9 cellular contexts compared by ENCODE assay signal in genomic region chr17:82590881-82591539, GRCh38. TPM values are rescaled to one million over a fixed set of nuclear protein-coding genes. Genes with fewer than 3 reads are reported as not detected.
DNase-seq lines count a peak whose midpoint lies in the region; ATAC-seq and TF ChIP-seq lines count a peak whose summit lies in the region.
"Had no signal": no experiment of that assay in that cellular context is flagged by ENCODE, and none has a peak within 500 bp of the region (broad histone marks: within the 10 kb centered on the region; RNA-seq: fewer than 3 reads in every experiment).

No MANE protein-coding gene starts in this region.

- H3K4me3 Mint-ChIP-seq in dendritic cell treated with granulocyte-macrophage colony-stimulating factor and Interleukin-4, amounts not matched to agents 40 ng/mL and 50 ng/mL, for 4 days, result no peak overlapping the region
- H3K4me3 Mint-ChIP-seq in naive thymus-derived CD8-positive, alpha-beta T cell, result no peak overlapping the region
- H3K4me3 Mint-ChIP-seq in GM23338, result no peak overlapping the region

- H3K4me1 Mint-ChIP-seq in dendritic cell treated with granulocyte-macrophage colony-stimulating factor and Interleukin-4, amounts not matched to agents 40 ng/mL and 50 ng/mL, for 4 days (ENCODE audit: low read depth), result peaks cover 43% of the 10 kb centered on the region
- H3K4me1 Mint-ChIP-seq in naive thymus-derived CD8-positive, alpha-beta T cell, result peaks cover 19 to 43% (median 38%) of the 10 kb centered on the region in 4 donors
- H3K4me1 Mint-ChIP-seq in GM23338, result peaks cover 12% of the 10 kb centered on the region

- no peak for ATAC-seq in naive thymus-derived CD8-positive, alpha-beta T cell
- ATAC-seq in GM23338 (no peak), GM21717 (IDR thresholded peaks at IDR 0.05; ENCODE audit: unreplicated experiment) (no peak), HG03135 (IDR thresholded peaks at IDR 0.05; ENCODE audit: unreplicated experiment) (no peak)

- in situ Hi-C loops in mammary epithelial cell (cut with MboI; ENCODE audit: low sequenced_read_pairs in 2 of 2), result no loop called here

- H3K36me3 ChIP-seq in breast epithelium (peaks cover 10% of the 10 kb centered on the region), mammary epithelial cell (ENCODE audit: insufficient read depth, low read length) (peaks cover 4% of the 10 kb centered on the region), vagina (peaks cover 0 to 26% of the 10 kb centered on the region in 2 donors), GM23338 (ENCODE audit: insufficient read depth) (peaks cover 6% of the 10 kb centered on the region; the same call in 1 of the 2 replicates)

- DNase-seq in breast epithelium (ENCODE audit: low spot score in 2 of 2) (no peak), mammary epithelial cell (no peak), vagina (ENCODE audit: extremely low spot score in 2 of 2) (no peak), GM23338 (ENCODE audit: low spot score) (no peak)
- DNase-seq in naive thymus-derived CD8-positive, alpha-beta T cell, result peak in 1 of 10 donors; percentile 8
- DNase-seq: NCI-H524 had no signal

- POLR2A ChIA-PET in naive thymus-derived CD8-positive, alpha-beta T cell (lab: Charles Lee), result interaction anchor here (0.6 kb wide), 1 partner anchor 32 kb away, joined by 3 read pairs; no protein-coding TSS in a partner anchor

- no peaks in the 10 kb centered on the region for H3K27me3 ChIP-seq in breast epithelium
- no peaks in the 10 kb centered on the region for H3K27me3 ChIP-seq in mammary epithelial cell (ENCODE audit: insufficient read depth, low read length)
- H3K27me3 ChIP-seq in vagina, result no peaks in the 10 kb centered on the region
- H3K27me3 ChIP-seq in GM23338 (ENCODE audit: insufficient read depth), result no peaks in the 10 kb centered on the region

- H3K27ac ChIP-seq in breast epithelium (peak overlapping the region; percentile 94 to 96), mammary epithelial cell (ENCODE audit: insufficient read depth, low read depth, low read length) (no peak overlapping the region), vagina (peak overlapping the region; percentile 97), GM23338 (ENCODE audit: low read depth) (no peak overlapping the region)

- peak overlapping the region; percentile 79 for H3K27ac Mint-ChIP-seq in dendritic cell treated with granulocyte-macrophage colony-stimulating factor and Interleukin-4, amounts not matched to agents 40 ng/mL and 50 ng/mL, for 4 days
- peak overlapping the region; percentile 84 to 97 (median 90) for H3K27ac Mint-ChIP-seq in naive thymus-derived CD8-positive, alpha-beta T cell
- H3K27ac Mint-ChIP-seq in GM23338, result no peak overlapping the region

- 60% methylated on average over 9 of the region's 17 CpGs for WGBS in mammary epithelial cell (ENCODE audit: low coverage, missing lambda C conversion rate)

- H3K79me2 ChIP-seq in mammary epithelial cell (ENCODE audit: insufficient read depth, low read length), result peaks cover 24% of the 10 kb centered on the region
- peaks cover 18% of the 10 kb centered on the region for H3K79me2 ChIP-seq in GM23338 (replicated peaks; ENCODE audit: insufficient read depth)

- H3K4me3 ChIP-seq in breast epithelium (no peak overlapping the region), mammary epithelial cell (replicated peaks in 1 of 3; ENCODE audit: insufficient read depth in 1 of 3, low read depth in 2 of 3, low read length in 3 of 3) (no peak overlapping the region), vagina (no peak overlapping the region), GM23338 (no peak overlapping the region)

- H3K9me3 ChIP-seq in breast epithelium (no peaks in the 10 kb centered on the region), mammary epithelial cell (replicated peaks; ENCODE audit: insufficient read depth, low read length) (no peaks in the 10 kb centered on the region), vagina (no peaks in the 10 kb centered on the region)

- H2AFZ ChIP-seq in mammary epithelial cell (ENCODE audit: low read depth, low read length), result no peak overlapping the region
- H2AFZ ChIP-seq in GM23338, result no peak overlapping the region

- intact Hi-C loops in breast epithelium (cut with DNase I; ENCODE audit: low total_unique reads), result no loop called here
- intact Hi-C loops in mammary epithelial cell (cut with micrococcal nuclease), result no loop called here
- intact Hi-C loops in dendritic cell treated with granulocyte-macrophage colony-stimulating factor and Interleukin-4, amounts not matched to agents 40 ng/mL and 50 ng/mL, for 4 days (cut with micrococcal nuclease), result no loop called here
- intact Hi-C loops in vagina (cut with DNase I), result no loop called here

- TF ChIP-seq POLR2A in breast epithelium (IDR thresholded peaks at IDR 0.05) (no peak), vagina (IDR thresholded peaks at IDR 0.05) (no peak)

- no TSS peak for BruUV-seq in mammary epithelial cell (replicated peaks; lab: Mats Ljungman, UMichigan)

- H4K20me1 ChIP-seq in mammary epithelial cell (ENCODE audit: insufficient read depth, low read length) (no peaks in the 10 kb centered on the region), GM23338 (replicated peaks; ENCODE audit: insufficient read depth) (peaks cover 9% of the 10 kb centered on the region; the same call in 1 of the 2 replicates)

- CTCF ChIA-PET in mammary epithelial cell (lab: Charles Lee; ENCODE audit: low non-redundant PET), result no interaction called here

- H3K4me2 ChIP-seq in mammary epithelial cell (ENCODE audit: insufficient read depth, low read depth, low read length) (no peak overlapping the region), GM23338 (no peak overlapping the region)

- H3K9me3 Mint-ChIP-seq in dendritic cell treated with granulocyte-macrophage colony-stimulating factor and Interleukin-4, amounts not matched to agents 40 ng/mL and 50 ng/mL, for 4 days, result no peaks in the 10 kb centered on the region
- no peaks in the 10 kb centered on the region for H3K9me3 Mint-ChIP-seq in naive thymus-derived CD8-positive, alpha-beta T cell
- no peaks in the 10 kb centered on the region; the same call in 2 of the 3 replicates for H3K9me3 Mint-ChIP-seq in GM23338

- H3K4me1 ChIP-seq in breast epithelium (peaks cover 0 to 18% of the 10 kb centered on the region in 2 donors), mammary epithelial cell (ENCODE audit: insufficient read depth, low read length) (peaks cover 16% of the 10 kb centered on the region), vagina (peaks cover 44% of the 10 kb centered on the region), GM23338 (ENCODE audit: insufficient read depth) (no peaks in the 10 kb centered on the region)

- dilution Hi-C loops in mammary epithelial cell (cut with HindIII; ENCODE audit: low sequenced_read_pairs), result no loop called here

- H3F3A ChIP-seq in GM23338 (replicated peaks; ENCODE audit: low read depth), result peaks cover 24% of the 10 kb centered on the region

- no peak overlapping the region for H3K9ac ChIP-seq in mammary epithelial cell (ENCODE audit: insufficient read depth, low read length)

- H3K36me3 Mint-ChIP-seq in dendritic cell treated with granulocyte-macrophage colony-stimulating factor and Interleukin-4, amounts not matched to agents 40 ng/mL and 50 ng/mL, for 4 days (ENCODE audit: low read depth), result peaks cover 59% of the 10 kb centered on the region
- peaks cover 0 to 21% (median 5%) of the 10 kb centered on the region in 3 donors for H3K36me3 Mint-ChIP-seq in naive thymus-derived CD8-positive, alpha-beta T cell
- peaks cover 48% of the 10 kb centered on the region for H3K36me3 Mint-ChIP-seq in GM23338 (ENCODE audit: low read depth)

- H3K9me2 ChIP-seq in GM23338 (ENCODE audit: insufficient read depth), result no peaks in the 10 kb centered on the region

- H3K27me3 Mint-ChIP-seq in dendritic cell treated with granulocyte-macrophage colony-stimulating factor and Interleukin-4, amounts not matched to agents 40 ng/mL and 50 ng/mL, for 4 days, result no peaks in the 10 kb centered on the region
- H3K27me3 Mint-ChIP-seq in naive thymus-derived CD8-positive, alpha-beta T cell, result no peaks in the 10 kb centered on the region
- peaks cover 8% of the 10 kb centered on the region for H3K27me3 Mint-ChIP-seq in GM23338 (ENCODE audit: insufficient read depth, low read depth, poor library complexity)

- TF ChIP-seq CTCF in breast epithelium (IDR thresholded peaks at IDR 0.05) (no peak), mammary epithelial cell (conservative IDR thresholded peaks at IDR 0.05 in 1 of 2, IDR thresholded peaks at IDR 0.05 in 1 of 2; ENCODE audit: extremely low read depth in 1 of 2, insufficient read depth in 1 of 2, low read depth in 1 of 2, low read length in 2 of 2) (no peak), vagina (IDR thresholded peaks at IDR 0.05) (no peak), GM23338 (conservative IDR thresholded peaks at IDR 0.05; ENCODE audit: low read depth in 2 of 2) (no peak)

TF ChIP-seq in GM23338, 12 proteins besides CTCF, POLR2A, EP300 and RAD21 (continues in another document):
- TF ChIP-seq NANOG (IDR thresholded peaks at IDR 0.05; ENCODE audit: borderline replicate concordance) (no peak), EZH2phosphoT487 (IDR thresholded peaks at IDR 0.05; ENCODE audit: unreplicated experiment) (no peak)

RNA-seq across cellular contexts. Expression of gene WDR45B, which starts 57.2 kb away (rescaled TPM):
- total RNA-seq in breast epithelium, result 100 to 1,000 TPM in 1 of 3 donors, 10 to 100 TPM in 2; 74.2 to 118 (median 83.9) TPM
- 10 to 100 TPM; 62.2 to 68.4 TPM for total RNA-seq in mammary epithelial cell
- polyA plus RNA-seq in mammary epithelial cell, result 71.9 TPM
- polyA minus RNA-seq in mammary epithelial cell, result 71.2 TPM
- total RNA-seq in naive thymus-derived CD8-positive, alpha-beta T cell, result 10 to 100 TPM; 68.6 to 75.0 TPM
- 10 to 100 TPM; 22.5 to 32.6 (median 27.9) TPM for polyA plus RNA-seq in naive thymus-derived CD8-positive, alpha-beta T cell
- 86.4 TPM for total RNA-seq in vagina
- total RNA-seq in GM23338 (2014; rRNA removed; shearing (Covaris generic)), result 96.4 and 97.6 TPM in 2 replicates
- polyA plus RNA-seq in GM23338 (2016; fragmentation: Nextera tagmentation; extraction: Ambion mirVana), result 69.4 and 82.3 TPM in 2 replicates

Comparison
In these comparisons a context has a peak if more than half of its experiments do, and no peak if none do; other contexts are left out.
1. H3K27ac ChIP-seq: peak in breast epithelium (2 of 2) and vagina (single experiment); none in mammary epithelial cell (single experiment) and GM23338 (single experiment).